Comparison of ENCODE assay signal across 28 cellular contexts in genomic region chr3:107309312-107309711, GRCh38.
"Had no signal": no experiment of that assay in that cellular context is flagged by ENCODE, and none has a peak within 500 bp of the region (broad histone marks: within the 10 kb centered on the region; RNA-seq: fewer than 3 reads in every experiment).

No MANE protein-coding gene starts in this region.

- DNase-seq: cerebellar nuclear complex; cortex of kidney; effector memory CD8-positive, alpha-beta T cell; foreskin fibroblast; gastrocnemius medialis; hypothalamus; immature natural killer cell; islet precursor cell; kidney glomerular epithelial cell; left colon; left ventricle myocardium inferior; lower lobe of right lung; naive B cell; pancreas; right lobe of liver; stimulated activated CD4-positive, alpha-beta T cell treated with anti-CD3 and anti-CD28 coated beads, Interleukin-12 subunit alpha, Interleukin-12 subunit beta, amount 100 ng/mL, for 4 hours; stimulated activated CD4-positive, alpha-beta T cell treated with anti-CD3 and anti-CD28 coated beads, Interleukin-1b, Interleukin-23, amount 100 ng/mL, for 48 hours; stimulated activated CD4-positive, alpha-beta T cell treated with anti-CD3 and anti-CD28 coated beads, Interleukin-4, amount 100 ng/mL, for 1 hour; stimulated activated CD8-positive, alpha-beta memory T cell treated with anti-CD3 and anti-CD28 coated beads, Interleukin-4, amount 100 ng/mL, for 48 hours; stimulated activated naive CD4-positive, alpha-beta T cell treated with Interleukin-2 at 50 U/mL for 16 hours; stomach; thyroid gland had no signal

- H3K27ac Mint-ChIP-seq: effector memory CD8-positive, alpha-beta T cell; immature natural killer cell; naive B cell; natural killer cell treated with Interleukin-12 subunit alpha and Interleukin-12 subunit beta and Interleukin-15 and Interleukin-18, amount 100 ng/mL, for 72 hours; progenitor cell of endocrine pancreas; type B pancreatic cell had no signal

- H3K4me1 Mint-ChIP-seq: immature natural killer cell, naive B cell, neural crest cell had no signal

- H3K36me3 ChIP-seq: gastrocnemius medialis, left ventricle myocardium inferior, lower lobe of right lung, neutrophil, pancreas, right lobe of liver, stomach, thyroid gland had no signal

- H3K9me3 ChIP-seq: gastrocnemius medialis, left ventricle myocardium inferior, lower lobe of right lung, neutrophil, pancreas, right lobe of liver, stomach, thyroid gland had no signal

- H3K9me3 Mint-ChIP-seq: effector memory CD8-positive, alpha-beta T cell; naive B cell; natural killer cell treated with Interleukin-12 subunit alpha and Interleukin-12 subunit beta and Interleukin-15 and Interleukin-18, amount 100 ng/mL, for 72 hours; neural crest cell; type B pancreatic cell had no signal

- H3K36me3 Mint-ChIP-seq: immature natural killer cell; naive B cell; natural killer cell treated with Interleukin-12 subunit alpha and Interleukin-12 subunit beta and Interleukin-15 and Interleukin-18, amount 100 ng/mL, for 72 hours; type B pancreatic cell had no signal

- H3K4me3 ChIP-seq: gastrocnemius medialis, left ventricle myocardium inferior, lower lobe of right lung, pancreas, right lobe of liver, smooth muscle cell, stomach, thyroid gland had no signal

- ATAC-seq: effector memory CD8-positive, alpha-beta T cell; gastrocnemius medialis; left colon; lower lobe of right lung; pancreas; right lobe of liver had no signal

- H3K27me3 Mint-ChIP-seq: progenitor cell of endocrine pancreas, type B pancreatic cell had no signal

- H3K4me2 ChIP-seq: smooth muscle cell had no signal

- H3K27ac ChIP-seq: gastrocnemius medialis, left ventricle myocardium inferior, lower lobe of right lung, neutrophil, pancreas, right lobe of liver, stomach, thyroid gland had no signal

- H3K4me1 ChIP-seq: gastrocnemius medialis, left ventricle myocardium inferior, lower lobe of right lung, pancreas, right lobe of liver, stomach, thyroid gland had no signal

- H3K4me3 Mint-ChIP-seq: effector memory CD8-positive, alpha-beta T cell; immature natural killer cell; naive B cell; natural killer cell treated with Interleukin-12 subunit alpha and Interleukin-12 subunit beta and Interleukin-15 and Interleukin-18, amount 100 ng/mL, for 72 hours; neural crest cell; type B pancreatic cell had no signal

- H3K27me3 ChIP-seq: gastrocnemius medialis, neutrophil, pancreas, right lobe of liver, stomach, thyroid gland had no signal
